ENCODE assay signal across 8 cellular contexts in genomic region chr9:133417541-133418461, GRCh38. TPM values are rescaled to one million over a fixed set of nuclear protein-coding genes. Genes with fewer than 3 reads are reported as not detected.
DNase-seq lines count a peak whose midpoint lies in the region; ATAC-seq and TF ChIP-seq lines count a peak whose summit lies in the region.

TSS of gene REXO4 (minus strand) at chr9:133418010. CDS start at chr9:133417844, 166 bp downstream.

- peak within 1 kb of the TSS; percentile 88 for H3K27ac Mint-ChIP-seq in activated CD4-positive, alpha-beta memory T cell treated with anti-CD3 and anti-CD28 coated beads for 36 hours

- no peaks in the 10 kb centered on the region for H3K27me3 ChIP-seq in BE2C
- H3K27me3 ChIP-seq in duodenal mucosa (ENCODE audit: control insufficient read depth in 1 of 2, insufficient read depth in 2 of 2, low read length in 2 of 2): no peaks in the 10 kb centered on the region
- no peaks in the 10 kb centered on the region for H3K27me3 ChIP-seq in lower lobe of right lung (ENCODE audit: low read depth)

- peak; percentile 73 for TF ChIP-seq POLR2A in GM19193 (IDR thresholded peaks at IDR 0.05; ENCODE audit: extremely low read depth, insufficient read depth, insufficient read length)

- H3K36me3 ChIP-seq in BE2C (peaks cover 26% of the 10 kb centered on the region), duodenal mucosa (ENCODE audit: control insufficient read depth in 1 of 2, insufficient read depth in 2 of 2, low read length in 2 of 2) (peaks cover 7 to 23% of the 10 kb centered on the region in 2 donors), lower lobe of right lung (peaks cover 32% of the 10 kb centered on the region)

- H3K4me1 ChIP-seq in BE2C (no peaks in the 10 kb centered on the region), duodenal mucosa (ENCODE audit: control insufficient read depth in 1 of 2, insufficient read depth in 2 of 2, low read length in 2 of 2) (peaks cover 21 to 26% of the 10 kb centered on the region in 2 donors), lower lobe of right lung (peaks cover 25% of the 10 kb centered on the region)

- ATAC-seq in HG03442 (IDR thresholded peaks at IDR 0.05; ENCODE audit: unreplicated experiment) (peak; percentile 64), lower lobe of right lung (peak; percentile 95 to 98)

- DNase-seq in BE2C (peak; percentile 91), NCI-H774 (lab: John Stamatoyannopoulos, UW) (peak; percentile 87), lower lobe of right lung (peak; percentile 85)
- peak; percentile 92 for DNase-seq in activated CD4-positive, alpha-beta memory T cell treated with anti-CD3 and anti-CD28 coated beads for 36 hours
- peak; percentile 51 to 79 (median 65) for DNase-seq in stimulated activated CD4-positive, alpha-beta T cell treated with anti-CD3 and anti-CD28 coated beads, TNF-alpha, amount 100 ng/mL, for 1 hour (ENCODE audit: low read depth in 3 of 3, low spot score in 1 of 3)

- POLR2A ChIA-PET in activated CD4-positive, alpha-beta memory T cell treated with anti-CD3 and anti-CD28 coated beads for 36 hours (lab: Charles Lee): interaction anchor here (1.0 to 3.0 kb wide), 3 partner anchors 46 to 387 kb away, joined by 3 to 15 read pairs (median 4); partner anchors contain the start of genes GTF3C5, MED22 and RPL7A

- peak within 1 kb of the TSS; percentile 92 for H3K4me3 Mint-ChIP-seq in activated CD4-positive, alpha-beta memory T cell treated with anti-CD3 and anti-CD28 coated beads for 36 hours

- peak within 1 kb of the TSS; percentile 86 for H3K27ac ChIP-seq in duodenal mucosa (ENCODE audit: low read depth, low read length)
- peak within 1 kb of the TSS; percentile 89 for H3K27ac ChIP-seq in lower lobe of right lung

- peaks cover 22% of the 10 kb centered on the region for H3K36me3 Mint-ChIP-seq in activated CD4-positive, alpha-beta memory T cell treated with anti-CD3 and anti-CD28 coated beads for 36 hours

- TF ChIP-seq CTCF in BE2C (IDR thresholded peaks at IDR 0.05; ENCODE audit: low read depth, low read length) (no peak), lower lobe of right lung (IDR thresholded peaks at IDR 0.05) (no peak)

- H3K9me3 Mint-ChIP-seq in activated CD4-positive, alpha-beta memory T cell treated with anti-CD3 and anti-CD28 coated beads for 36 hours: no peaks in the 10 kb centered on the region

- H3K9me3 ChIP-seq in BE2C: no peaks in the 10 kb centered on the region
- no peaks in the 10 kb centered on the region for H3K9me3 ChIP-seq in duodenal mucosa (ENCODE audit: control insufficient read depth in 1 of 2, low read length in 2 of 2)
- no peaks in the 10 kb centered on the region for H3K9me3 ChIP-seq in lower lobe of right lung

- H3K4me3 ChIP-seq in BE2C (ENCODE audit: low read depth, low read length): peak within 1 kb of the TSS; percentile 98
- H3K4me3 ChIP-seq in duodenal mucosa (ENCODE audit: low read depth in 1 of 2, low read length in 2 of 2): peak within 1 kb of the TSS; percentile 80 to 91
- peak within 1 kb of the TSS; percentile 84 for H3K4me3 ChIP-seq in lower lobe of right lung

- H3K4me1 Mint-ChIP-seq in activated CD4-positive, alpha-beta memory T cell treated with anti-CD3 and anti-CD28 coated beads for 36 hours (ENCODE audit: low read depth): peaks cover 59% of the 10 kb centered on the region

- no peaks in the 10 kb centered on the region for H3K27me3 Mint-ChIP-seq in activated CD4-positive, alpha-beta memory T cell treated with anti-CD3 and anti-CD28 coated beads for 36 hours

- intact Hi-C loops in activated CD4-positive, alpha-beta memory T cell treated with anti-CD3 and anti-CD28 coated beads for 36 hours (cut with micrococcal nuclease): loop anchor here (2.0 to 5.0 kb wide), 2 partner anchors 47 to 60 kb away; partner anchors contain the start of gene SLC2A6
- intact Hi-C loops in lower lobe of right lung (cut with DNase I): no loop called here

- CTCF ChIA-PET in activated CD4-positive, alpha-beta memory T cell treated with anti-CD3 and anti-CD28 coated beads for 36 hours (lab: Charles Lee): interaction anchor here (0.9 to 1.3 kb wide), 5 partner anchors 10 to 396 kb away, joined by 3 to 6 read pairs (median 4); no protein-coding TSS in a partner anchor

- H3K9ac ChIP-seq in duodenal mucosa (ENCODE audit: low read depth in 1 of 2, low read length in 2 of 2): peak within 1 kb of the TSS; percentile 72 to 81

RNA-seq across cellular contexts. Expression of gene REXO4, which starts in this region (rescaled TPM):
- polyA plus RNA-seq in BE2C (2012; ENCODE audit: insufficient read depth, insufficient read length, low read depth): 63.9 TPM
- 10 to 100 TPM; 24.2 to 26.3 TPM for total RNA-seq in activated CD4-positive, alpha-beta memory T cell treated with anti-CD3 and anti-CD28 coated beads for 36 hours
- 20.9 TPM for total RNA-seq in lower lobe of right lung

Comparison
In these comparisons a context has a peak if more than half of its experiments do, and no peak if none do; other contexts are left out.
1. Peak in every context shown above with its lines: DNase-seq, ATAC-seq, H3K4me3 ChIP-seq and H3K27ac ChIP-seq.